12 cellular contexts compared by ENCODE assay signal in the genomic region with DNA sequence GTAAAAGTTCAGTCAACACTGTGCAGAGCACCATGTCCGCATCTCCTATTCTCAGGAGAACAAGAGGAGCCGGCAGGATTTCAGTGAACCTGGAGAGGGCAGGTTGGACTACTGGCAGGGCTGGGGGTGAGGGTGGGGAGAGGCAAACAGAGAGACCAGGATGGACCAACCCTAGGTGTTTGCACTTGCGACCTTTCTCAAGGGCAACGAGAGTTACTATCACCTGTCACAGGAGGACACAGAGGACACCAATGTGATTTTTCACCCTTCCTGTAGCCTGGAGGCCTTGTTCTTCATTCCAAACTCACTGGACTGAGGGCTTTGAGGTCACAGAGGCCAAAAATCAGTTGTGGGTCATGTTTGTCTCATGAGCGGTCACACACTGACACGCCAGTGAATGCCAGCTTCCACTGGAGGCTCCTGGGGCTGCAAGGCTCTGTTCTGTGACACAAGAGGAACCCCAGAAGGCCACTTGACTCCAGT.
"Had no signal": no experiment of that assay in that cellular context is flagged by ENCODE, and none has a peak within 500 bp of the region (broad histone marks: within the 10 kb centered on the region; RNA-seq: fewer than 3 reads in every experiment).

No MANE protein-coding gene starts in this region.

- DNase-seq: activated CD4-positive, alpha-beta T cell treated with anti-CD3 and anti-CD28 coated beads, Interleukin-2, amount 10 ng/mL, durations not matched to agents 7 days and 5 days; activated T-cell treated with anti-CD3 and anti-CD28 coated beads, Interleukin-2, amount 50 U/mL, for 1 hour; naive B cell; sigmoid colon; stimulated activated CD4-positive, alpha-beta T cell treated with anti-CD3 and anti-CD28 coated beads, Interleukin-2, amount 100 ng/mL, for 24 hours; stimulated activated naive CD4-positive, alpha-beta T cell had no signal

- H3K4me3 ChIP-seq: dorsolateral prefrontal cortex, esophagus muscularis mucosa, sigmoid colon, suprapubic skin had no signal

- ATAC-seq: SK-N-SH treated with all-trans-retinoic acid at 6 μM for 48 hours, WTC11 had no signal

- H3K27me3 ChIP-seq: dorsolateral prefrontal cortex, esophagus muscularis mucosa, sigmoid colon, suprapubic skin had no signal

- H3K36me3 ChIP-seq: esophagus muscularis mucosa, neutrophil, sigmoid colon, suprapubic skin had no signal

- H3K9me3 ChIP-seq: neutrophil, sigmoid colon, suprapubic skin had no signal

- H3K27ac ChIP-seq: dorsolateral prefrontal cortex, esophagus muscularis mucosa, neutrophil, sigmoid colon, suprapubic skin had no signal
